In genomic region chr9:135307917-135308316, GRCh38 we compare ENCODE assay signal across 8 cellular contexts.
DNase-seq lines count a peak whose midpoint lies in the region; ATAC-seq and TF ChIP-seq lines count a peak whose summit lies in the region.
"Not testable (repeated sequence)": the region's sequence is repeated elsewhere in the genome, so short reads cannot be mapped to it uniquely, and the experiment has no call there.

No MANE protein-coding gene starts in this region.

- H2AFZ ChIP-seq in SK-N-SH (ENCODE audit: low read depth); trophoblast cell (ENCODE audit: insufficient read depth, low read length, poor library complexity): not testable (repeated sequence)

- H3K9ac ChIP-seq in SK-N-SH; trophoblast cell (ENCODE audit: low read length): not testable (repeated sequence)

- H3K4me2 ChIP-seq in SK-N-SH; trophoblast cell (ENCODE audit: low read length): not testable (repeated sequence)

- not testable (repeated sequence) for H2BK5ac ChIP-seq in trophoblast cell (ENCODE audit: low read depth, low read length, poor library complexity)

- H3K14ac ChIP-seq in trophoblast cell (ENCODE audit: low read length), result not testable (repeated sequence)

- not testable (repeated sequence) for H3K4me3 ChIP-seq in MG63; SK-N-SH (ENCODE audit: low read depth in 2 of 2, low read length in 1 of 2); trophoblast cell (ENCODE audit: low read depth, low read length)

- not testable (repeated sequence) for TF ChIP-seq RAD21 in SK-N-SH (IDR thresholded peaks at IDR 0.05; ENCODE audit: low read length)

- POLR2A ChIA-PET in SK-N-SH (lab: Yijun Ruan, JAX), result interaction anchor here (0.6 kb wide), 1 partner anchor 71 kb away, joined by 3 read pairs; no protein-coding TSS in a partner anchor

- H3K36me3 ChIP-seq in MG63; SK-N-SH (replicated peaks in 1 of 2; ENCODE audit: control insufficient read depth in 1 of 2, insufficient read depth in 2 of 2, low read length in 1 of 2); trophoblast cell (ENCODE audit: control insufficient read depth in 1 of 2, insufficient read depth in 2 of 2, low read length in 2 of 2): not testable (repeated sequence)

- H3F3A ChIP-seq in SK-N-SH (replicated peaks; ENCODE audit: insufficient read depth), result not testable (repeated sequence)

- H2AK5ac ChIP-seq in trophoblast cell (ENCODE audit: low read length), result not testable (repeated sequence)

- H2BK12ac ChIP-seq in trophoblast cell (ENCODE audit: low read length), result not testable (repeated sequence)

- H3K4me1 ChIP-seq in SK-N-SH (ENCODE audit: control insufficient read depth in 1 of 2, insufficient read depth in 2 of 2, low read depth in 1 of 2, low read length in 1 of 2), result peaks cover 0 to 13% of the 10 kb centered on the region in 2 experiments; a peak in 1 of 4 replicates
- H3K4me1 ChIP-seq in trophoblast cell (ENCODE audit: control insufficient read depth in 1 of 2, insufficient read depth in 2 of 2, low read length in 2 of 2), result not testable (repeated sequence)

- not testable (repeated sequence) for H4K12ac ChIP-seq in trophoblast cell (ENCODE audit: low read depth, low read length)

- not testable (repeated sequence) for H3K18ac ChIP-seq in trophoblast cell (ENCODE audit: low read length)

- not testable (repeated sequence) for H3K9me3 ChIP-seq in MG63; SK-N-SH; trophoblast cell (ENCODE audit: insufficient read depth, low read depth, low read length)

- ATAC-seq in left lobe of liver, result not testable (repeated sequence)

- not testable (repeated sequence) for TF ChIP-seq CTCF in SK-N-SH (IDR thresholded peaks at IDR 0.05)

- not testable (repeated sequence) for H3K4ac ChIP-seq in trophoblast cell (ENCODE audit: low read depth, low read length)

- not testable (repeated sequence) for H3K79me2 ChIP-seq in SK-N-SH (ENCODE audit: insufficient read depth); trophoblast cell (ENCODE audit: control insufficient read depth, insufficient read depth, low read length, poor library complexity)

- H2BK120ac ChIP-seq in trophoblast cell (ENCODE audit: insufficient read depth, low read length, poor library complexity), result not testable (repeated sequence)

- not testable (repeated sequence) for TF ChIP-seq EP300 in SK-N-SH (IDR thresholded peaks at IDR 0.05; ENCODE audit: borderline replicate concordance in 1 of 2, low read depth in 1 of 2, low read length in 1 of 2)

- H3K9me2 ChIP-seq in SK-N-SH, result not testable (repeated sequence)

- WGBS in SK-N-SH (ENCODE audit: low lambda C conversion rate), result 54% methylated on average over 10 of the region's 10 CpGs
- WGBS in trophoblast cell (ENCODE audit: extremely low coverage, insufficient coverage, insufficient read length), result no CpG with 5 or more reads among the region's 10 CpGs

- not testable (repeated sequence) for H4K91ac ChIP-seq in trophoblast cell (ENCODE audit: low read depth, low read length)

- H3K23ac ChIP-seq in trophoblast cell (ENCODE audit: low read length), result not testable (repeated sequence)

- H4K8ac ChIP-seq in trophoblast cell (ENCODE audit: low read depth, low read length), result not testable (repeated sequence)

- not testable (repeated sequence) for H3K79me1 ChIP-seq in trophoblast cell (ENCODE audit: low read length)

- not testable (repeated sequence) for H4K20me1 ChIP-seq in SK-N-SH (ENCODE audit: insufficient read depth)

- peak; percentile 75 for DNase-seq in Daoy (ENCODE audit: low read depth)
- peak; percentile 72 for DNase-seq in MG63
- peak; percentile 53 for DNase-seq in NCI-H69 (lab: John Stamatoyannopoulos, UW)
- DNase-seq in SK-N-SH, result peak; percentile 27
- DNase-seq in activated CD8-positive, alpha-beta memory T cell treated with anti-CD3 and anti-CD28 coated beads for 24 hours, result peak; percentile 28
- DNase-seq in left lobe of liver (ENCODE audit: low spot score), result peak; percentile 7
- DNase-seq in trophoblast cell, result peak; percentile 50
- DNase-seq in ureter (ENCODE audit: low spot score), result peak; percentile 29

- CTCF ChIA-PET in SK-N-SH (lab: Yijun Ruan, JAX), result interaction anchor here (0.8 to 2.1 kb wide), 3 partner anchors 13 to 105 kb away, joined by 3 to 6 read pairs (median 3); no protein-coding TSS in a partner anchor

- H3K27me3 ChIP-seq in MG63; SK-N-SH (ENCODE audit: insufficient read depth); trophoblast cell (ENCODE audit: insufficient read depth, low read length): not testable (repeated sequence)

- H3K27ac ChIP-seq in SK-N-SH (ENCODE audit: low read depth in 2 of 2, low read length in 1 of 2); trophoblast cell (ENCODE audit: low read depth, low read length): not testable (repeated sequence)

Comparison
In these comparisons a context has a peak if more than half of its experiments do, and no peak if none do; other contexts are left out.
1. DNase-seq: peak in every context shown above with its lines; median percentile 75 in Daoy; 72 in MG63; 53 in NCI-H69; 50 in trophoblast cell; 29 in ureter; 28 in activated CD8-positive, alpha-beta memory T cell treated with anti-CD3 and anti-CD28 coated beads for 24 hours; 27 in SK-N-SH; 7 in left lobe of liver.